ENCODE assay signal across 8 cellular contexts in the genomic region with DNA sequence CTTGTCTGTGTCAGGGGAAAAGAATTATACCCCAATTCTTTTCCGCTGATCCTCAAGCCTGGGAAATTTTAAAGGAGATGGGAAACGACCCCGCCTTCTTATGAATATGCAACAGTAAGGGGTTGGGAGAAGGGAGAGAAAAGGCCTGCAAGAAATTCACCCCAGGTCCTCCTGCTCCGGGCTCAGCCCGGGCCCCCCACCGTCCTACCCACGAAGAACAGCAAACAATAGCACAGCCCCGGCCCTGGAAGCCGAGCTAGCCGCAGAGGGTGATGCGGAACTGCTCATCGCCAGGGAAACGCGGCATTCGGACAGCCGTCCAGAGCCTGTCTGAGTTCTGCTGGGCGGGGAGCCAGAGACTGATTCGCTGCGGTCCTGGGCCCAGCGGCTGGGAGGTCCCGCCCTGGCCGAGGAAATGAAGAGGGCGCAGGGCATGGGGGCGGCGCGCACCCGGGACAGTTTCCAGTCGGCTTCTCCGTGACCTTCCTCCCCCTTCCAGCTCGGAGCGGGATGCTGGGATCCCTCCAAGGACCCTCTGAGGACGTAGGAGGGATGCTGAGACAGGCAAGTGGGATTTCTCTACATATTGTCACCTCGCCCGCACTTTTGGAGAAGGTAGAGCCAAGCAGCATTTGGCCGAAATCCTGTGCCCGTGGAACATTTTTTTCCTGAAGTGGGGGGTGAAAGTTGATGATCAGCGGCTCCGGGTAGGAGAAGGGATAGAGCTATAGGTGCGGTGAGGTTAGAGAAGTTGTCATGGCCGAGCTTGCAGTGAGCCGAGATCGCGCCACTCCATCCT.
DNase-seq lines count a peak whose midpoint lies in the region; ATAC-seq and TF ChIP-seq lines count a peak whose summit lies in the region.

No MANE protein-coding gene starts in this region.

- H3K27ac ChIP-seq in ectodermal cell (ENCODE audit: insufficient read depth, low read depth, low read length, poor library complexity, severe bottlenecking) (peak overlapping the region; percentile 87), liver (ENCODE audit: low read depth in 1 of 2, low read length in 2 of 2) (peak overlapping the region; percentile 59 to 82)

- peak overlapping the region; percentile 77 for H3K9ac ChIP-seq in ES-I3 (ENCODE audit: low read depth, low read length)
- no peak overlapping the region for H3K9ac ChIP-seq in liver (ENCODE audit: low read depth in 1 of 2, low read length in 2 of 2)

- no peak overlapping the region for H3K27ac Mint-ChIP-seq in WTC11

- H3K27me3 ChIP-seq in ectodermal cell (ENCODE audit: control insufficient read depth, insufficient read depth, low read length, poor library complexity, severe bottlenecking) = no peaks in the 10 kb centered on the region
- peaks cover 0 to 4% (median 2%) of the 10 kb centered on the region in 4 donors for H3K27me3 ChIP-seq in liver (ENCODE audit: control insufficient read depth in 4 of 4, insufficient read depth in 4 of 4, low read length in 3 of 4)

- 1% methylated on average over 43 of the region's 43 CpGs for WGBS in ectodermal cell, 2 experiments
- WGBS in liver = 2% methylated on average over 43 of the region's 43 CpGs

- H3K9me3 ChIP-seq in ES-I3 (ENCODE audit: control insufficient read depth, insufficient read depth, low read length) (no peaks in the 10 kb centered on the region), ectodermal cell (ENCODE audit: control insufficient read depth, low read length) (no peaks in the 10 kb centered on the region), liver (ENCODE audit: control insufficient read depth in 4 of 4, low read length in 3 of 4) (no peaks in the 10 kb centered on the region)

- POLR2A ChIA-PET in WTC11 (lab: Charles Lee) = no interaction called here

- peak overlapping the region; percentile 90 for H3K4me3 Mint-ChIP-seq in WTC11

- H3K36me3 ChIP-seq in ES-I3 (ENCODE audit: insufficient read depth, low read length) (no peaks in the 10 kb centered on the region), ectodermal cell (ENCODE audit: control insufficient read depth, insufficient read depth, low read length) (no peaks in the 10 kb centered on the region), liver (ENCODE audit: control insufficient read depth in 4 of 4, insufficient read depth in 3 of 4, low read depth in 1 of 4, low read length in 3 of 4) (no peaks in the 10 kb centered on the region)

- H3K9me3 Mint-ChIP-seq in WTC11 = no peaks in the 10 kb centered on the region

- H3K27me3 Mint-ChIP-seq in WTC11 (ENCODE audit: low read depth) = peaks cover 15% of the 10 kb centered on the region

- no peak for TF ChIP-seq RAD21 in liver (IDR thresholded peaks at IDR 0.05)

- no peak for DNase-seq in Jurkat, Clone E6-1 (ENCODE audit: low read depth, low spot score)
- peak; percentile 67 for DNase-seq in WTC11 (ENCODE audit: low spot score)
- peak; percentile 8 for DNase-seq in stimulated activated CD8-positive, alpha-beta memory T cell treated with anti-CD3 and anti-CD28 coated beads, Interleukin-12 subunit alpha, Interleukin-12 subunit beta, amount 100 ng/mL, for 4 hours (ENCODE audit: low read depth)
- no peak for DNase-seq in NK-92 (lab: John Stamatoyannopoulos, UW; ENCODE audit: unreplicated experiment)

- no peaks in the 10 kb centered on the region for H3K4me1 ChIP-seq in ES-I3 (ENCODE audit: insufficient read depth, low read length)
- peaks cover 12% of the 10 kb centered on the region for H3K4me1 ChIP-seq in ectodermal cell (ENCODE audit: control insufficient read depth, insufficient read depth, low read length)
- H3K4me1 ChIP-seq in liver (ENCODE audit: control insufficient read depth in 4 of 4, insufficient read depth in 4 of 4, low read length in 3 of 4) = peaks cover 3 to 13% (median 11%) of the 10 kb centered on the region in 4 donors

- ATAC-seq in GM21619 (IDR thresholded peaks at IDR 0.05; ENCODE audit: unreplicated experiment) = peak; percentile 62
- ATAC-seq in WTC11 = peak; percentile 91

- peaks cover 11% of the 10 kb centered on the region for H3K4me1 Mint-ChIP-seq in WTC11

- peak overlapping the region; percentile 45 for H3K4me3 ChIP-seq in Jurkat, Clone E6-1 (ENCODE audit: low read length)
- peak overlapping the region; percentile 65 for H3K4me3 ChIP-seq in ectodermal cell (ENCODE audit: insufficient read depth, low read depth, low read length)
- H3K4me3 ChIP-seq in liver (ENCODE audit: low read depth in 1 of 3, low read length in 3 of 3) = peak overlapping the region; percentile 14 to 50 (median 26)

- TF ChIP-seq CTCF in WTC11 (IDR thresholded peaks at IDR 0.05) (no peak), liver (IDR thresholded peaks at IDR 0.05; ENCODE audit: low read depth, low read length, missing input control) (no peak)

- CTCF ChIA-PET in WTC11 (lab: Charles Lee) = interaction anchor here (0.7 to 2.6 kb wide), 3 partner anchors 19 to 380 kb away, joined by 3 to 13 read pairs (median 3); no protein-coding TSS in a partner anchor

- H3K36me3 Mint-ChIP-seq in WTC11 = no peaks in the 10 kb centered on the region

TF ChIP-seq in WTC11, 78 proteins besides CTCF, POLR2A, EP300 and RAD21 (continues in another document):
- TF ChIP-seq, protein P1, sequence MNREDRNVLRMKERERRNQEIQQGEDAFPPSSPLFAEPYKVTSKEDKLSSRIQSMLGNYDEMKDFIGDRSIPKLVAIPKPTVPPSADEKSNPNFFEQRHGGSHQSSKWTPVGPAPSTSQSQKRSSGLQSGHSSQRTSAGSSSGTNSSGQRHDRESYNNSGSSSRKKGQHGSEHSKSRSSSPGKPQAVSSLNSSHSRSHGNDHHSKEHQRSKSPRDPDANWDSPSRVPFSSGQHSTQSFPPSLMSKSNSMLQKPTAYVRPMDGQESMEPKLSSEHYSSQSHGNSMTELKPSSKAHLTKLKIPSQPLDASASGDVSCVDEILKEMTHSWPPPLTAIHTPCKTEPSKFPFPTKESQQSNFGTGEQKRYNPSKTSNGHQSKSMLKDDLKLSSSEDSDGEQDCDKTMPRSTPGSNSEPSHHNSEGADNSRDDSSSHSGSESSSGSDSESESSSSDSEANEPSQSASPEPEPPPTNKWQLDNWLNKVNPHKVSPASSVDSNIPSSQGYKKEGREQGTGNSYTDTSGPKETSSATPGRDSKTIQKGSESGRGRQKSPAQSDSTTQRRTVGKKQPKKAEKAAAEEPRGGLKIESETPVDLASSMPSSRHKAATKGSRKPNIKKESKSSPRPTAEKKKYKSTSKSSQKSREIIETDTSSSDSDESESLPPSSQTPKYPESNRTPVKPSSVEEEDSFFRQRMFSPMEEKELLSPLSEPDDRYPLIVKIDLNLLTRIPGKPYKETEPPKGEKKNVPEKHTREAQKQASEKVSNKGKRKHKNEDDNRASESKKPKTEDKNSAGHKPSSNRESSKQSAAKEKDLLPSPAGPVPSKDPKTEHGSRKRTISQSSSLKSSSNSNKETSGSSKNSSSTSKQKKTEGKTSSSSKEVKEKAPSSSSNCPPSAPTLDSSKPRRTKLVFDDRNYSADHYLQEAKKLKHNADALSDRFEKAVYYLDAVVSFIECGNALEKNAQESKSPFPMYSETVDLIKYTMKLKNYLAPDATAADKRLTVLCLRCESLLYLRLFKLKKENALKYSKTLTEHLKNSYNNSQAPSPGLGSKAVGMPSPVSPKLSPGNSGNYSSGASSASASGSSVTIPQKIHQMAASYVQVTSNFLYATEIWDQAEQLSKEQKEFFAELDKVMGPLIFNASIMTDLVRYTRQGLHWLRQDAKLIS (CRISPR knock-in tag; IDR thresholded peaks at IDR 0.05; ENCODE audit: borderline replicate concordance) = no peak

TF ChIP-seq in liver, 16 proteins besides CTCF, POLR2A, EP300 and RAD21:
- TF ChIP-seq HNF4G (IDR thresholded peaks at IDR 0.05) (no peak), SP1 (IDR thresholded peaks at IDR 0.05) (peak; percentile 1), NR2F2 (IDR thresholded peaks at IDR 0.05) (peak; percentile 67)

Comparison
In these comparisons a context has a peak if more than half of its experiments do, and no peak if none do; other contexts are left out.
1. DNase-seq: peak in WTC11 (single experiment) and stimulated activated CD8-positive, alpha-beta memory T cell treated with anti-CD3 and anti-CD28 coated beads, Interleukin-12 subunit alpha, Interleukin-12 subunit beta, amount 100 ng/mL, for 4 hours (single experiment); none in Jurkat, Clone E6-1 (single experiment) and NK-92 (single experiment).
2. Peak in every context shown above with its lines, with median percentiles within 50 percentile points of each other: H3K4me3 ChIP-seq.